10 cellular contexts compared by ENCODE assay signal in the genomic region with DNA sequence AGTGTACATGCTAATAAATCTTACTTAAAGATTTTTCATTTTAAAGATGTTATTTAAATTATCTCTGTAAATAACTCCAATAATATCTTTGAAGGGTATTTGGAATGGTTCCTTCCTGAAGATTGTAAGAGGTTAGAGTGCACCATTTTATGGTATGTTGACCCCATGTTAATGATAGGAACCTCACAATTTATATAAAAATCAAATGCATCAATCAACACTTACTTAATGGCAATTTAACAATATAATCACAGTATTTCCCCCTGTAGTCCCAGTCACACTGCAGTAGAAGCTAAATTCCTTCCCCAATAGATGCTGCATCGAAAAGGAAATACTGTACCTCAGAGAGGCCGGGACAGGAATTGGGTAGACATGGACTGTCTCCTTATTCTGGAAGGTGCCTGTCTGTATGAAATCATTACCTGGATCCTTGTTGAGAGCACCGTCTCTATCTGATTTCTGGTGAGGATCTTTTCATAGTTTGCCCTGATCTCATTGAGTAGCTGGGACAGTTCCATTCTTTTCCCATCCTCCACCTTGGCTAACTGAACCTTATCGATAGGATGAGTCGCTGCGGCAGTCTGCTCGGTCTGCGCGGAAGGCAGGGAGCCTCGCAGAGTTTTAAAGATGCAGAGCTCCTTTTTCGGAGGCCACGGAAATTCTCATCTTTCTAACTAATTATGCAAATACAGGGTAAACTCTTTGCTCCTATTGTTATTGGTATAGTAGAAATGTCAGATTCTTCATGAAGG. TPM values are rescaled to one million over a fixed set of nuclear protein-coding genes. Genes with fewer than 3 reads are reported as not detected.
DNase-seq lines count a peak whose midpoint lies in the region; ATAC-seq and TF ChIP-seq lines count a peak whose summit lies in the region.
"Had no signal": no experiment of that assay in that cellular context is flagged by ENCODE, and none has a peak within 500 bp of the region (broad histone marks: within the 10 kb centered on the region; RNA-seq: fewer than 3 reads in every experiment).

A gene (minus strand): TSS at position 596 of the 752 bp plus-strand sequence. CDS start 78 bp downstream, at position 518.

- H3K9ac ChIP-seq in duodenal mucosa (ENCODE audit: low read depth in 1 of 2, low read length in 2 of 2) (peak within 1 kb of the TSS in 1 of 2 donors; percentile 53), mucosa of stomach (ENCODE audit: low read length) (peak within 1 kb of the TSS; percentile 45)

- no peak for TF ChIP-seq POLR2A in uterus (IDR thresholded peaks at IDR 0.05)

- ATAC-seq in heart right ventricle (no peak), left cardiac atrium (no peak)

- H3K9me3 Mint-ChIP-seq in activated T-helper 2 cell treated with anti-CD3 and anti-CD28 coated beads, Interferon-gamma antibody, Interleukin-2, Interleukin-4, amounts not matched to agents 10 μg/mL and 5 μg/mL and 100 μg/mL, durations not matched to agents 14 hours and 24 hours and 36 hours: no peaks in the 10 kb centered on the region

- H3K36me3 Mint-ChIP-seq in activated T-helper 2 cell treated with anti-CD3 and anti-CD28 coated beads, Interferon-gamma antibody, Interleukin-2, Interleukin-4, amounts not matched to agents 10 μg/mL and 5 μg/mL and 100 μg/mL, durations not matched to agents 14 hours and 24 hours and 36 hours (ENCODE audit: low read depth): no peaks in the 10 kb centered on the region

- peaks cover 32% of the 10 kb centered on the region for H3K27me3 Mint-ChIP-seq in activated T-helper 2 cell treated with anti-CD3 and anti-CD28 coated beads, Interferon-gamma antibody, Interleukin-2, Interleukin-4, amounts not matched to agents 10 μg/mL and 5 μg/mL and 100 μg/mL, durations not matched to agents 14 hours and 24 hours and 36 hours (ENCODE audit: low read depth)

- H3K9me3 ChIP-seq in heart right ventricle (peaks cover 0 to 3% (median 0%) of the 10 kb centered on the region in 11 donors), duodenal mucosa (ENCODE audit: control insufficient read depth in 1 of 2, low read length in 2 of 2) (no peaks in the 10 kb centered on the region), mucosa of stomach (ENCODE audit: control insufficient read depth, low read length) (no peaks in the 10 kb centered on the region), uterus (no peaks in the 10 kb centered on the region)

- 7 to 10% methylated on average over 12 of the region's 12 CpGs for WGBS in heart right ventricle, 2 donors

- intact Hi-C loops in heart right ventricle (cut with DNase I) (no loop called here), left cardiac atrium (cut with DNase I) (no loop called here), uterus (cut with DNase I; ENCODE audit: low total_unique reads) (no loop called here)
- intact Hi-C loops in activated T-helper 2 cell treated with anti-CD3 and anti-CD28 coated beads, Interferon-gamma antibody, Interleukin-2, Interleukin-4, amounts not matched to agents 10 μg/mL and 5 μg/mL and 100 μg/mL, durations not matched to agents 14 hours and 24 hours and 36 hours (cut with micrococcal nuclease): no loop called here

- TF ChIP-seq CTCF in heart right ventricle (IDR thresholded peaks at IDR 0.05): no peak
- TF ChIP-seq CTCF in uterus (IDR thresholded peaks at IDR 0.05): no peak

- H3K4me3 ChIP-seq in heart right ventricle: peak within 1 kb of the TSS in 6 of 10 donors; percentile 6 to 27 (median 24)
- peak within 1 kb of the TSS; percentile 51 to 56 for H3K4me3 ChIP-seq in duodenal mucosa (ENCODE audit: low read depth in 1 of 2, low read length in 2 of 2)
- no peak within 1 kb of the TSS for H3K4me3 ChIP-seq in mucosa of stomach (ENCODE audit: low read length)
- H3K4me3 ChIP-seq in uterus: peak within 1 kb of the TSS; percentile 1 to 13

- DNase-seq in heart right ventricle: no peak
- DNase-seq in left cardiac atrium: no peak
- no peak for DNase-seq in uterus
- no peak for DNase-seq in T-helper 9 cell
- no peak for DNase-seq in NCI-H2227 (lab: John Stamatoyannopoulos, UW; ENCODE audit: unreplicated experiment)
- DNase-seq in activated T-helper 2 cell treated with anti-CD3 and anti-CD28 coated beads, Interferon-gamma antibody, Interleukin-2, Interleukin-4, amounts not matched to agents 10 μg/mL and 5 μg/mL and 100 μg/mL, durations not matched to agents 14 hours and 24 hours and 36 hours (ENCODE audit: low spot score): no peak
- DNase-seq: NCI-H1436, SIG-M5 had no signal

- no peaks in the 10 kb centered on the region for H3K36me3 ChIP-seq in heart right ventricle
- H3K36me3 ChIP-seq in duodenal mucosa (ENCODE audit: control insufficient read depth in 1 of 2, insufficient read depth in 2 of 2, low read length in 2 of 2): no peaks in the 10 kb centered on the region
- no peaks in the 10 kb centered on the region for H3K36me3 ChIP-seq in mucosa of stomach (ENCODE audit: control insufficient read depth, insufficient read depth, low read length)
- H3K36me3 ChIP-seq in uterus: no peaks in the 10 kb centered on the region

- no peak within 1 kb of the TSS for H3K27ac Mint-ChIP-seq in activated T-helper 2 cell treated with anti-CD3 and anti-CD28 coated beads, Interferon-gamma antibody, Interleukin-2, Interleukin-4, amounts not matched to agents 10 μg/mL and 5 μg/mL and 100 μg/mL, durations not matched to agents 14 hours and 24 hours and 36 hours

- peaks cover 0 to 70% (median 27%) of the 10 kb centered on the region in 7 donors for H3K27me3 ChIP-seq in heart right ventricle
- peaks cover 0 to 5% of the 10 kb centered on the region in 2 donors for H3K27me3 ChIP-seq in duodenal mucosa (ENCODE audit: control insufficient read depth in 1 of 2, insufficient read depth in 2 of 2, low read length in 2 of 2)
- H3K27me3 ChIP-seq in mucosa of stomach (ENCODE audit: control insufficient read depth, insufficient read depth, low read length): peaks cover 32% of the 10 kb centered on the region
- no peaks in the 10 kb centered on the region for H3K27me3 ChIP-seq in uterus

- H3K4me1 Mint-ChIP-seq in activated T-helper 2 cell treated with anti-CD3 and anti-CD28 coated beads, Interferon-gamma antibody, Interleukin-2, Interleukin-4, amounts not matched to agents 10 μg/mL and 5 μg/mL and 100 μg/mL, durations not matched to agents 14 hours and 24 hours and 36 hours (ENCODE audit: low read depth): peaks cover 9% of the 10 kb centered on the region

- H3K27ac ChIP-seq in heart right ventricle: no peak within 1 kb of the TSS
- no peak within 1 kb of the TSS for H3K27ac ChIP-seq in duodenal mucosa (ENCODE audit: low read depth, low read length)
- H3K27ac ChIP-seq in uterus: peak within 1 kb of the TSS in 1 of 2 donors; percentile 11

- H3K4me1 ChIP-seq in heart right ventricle: peaks cover 0 to 4% (median 0%) of the 10 kb centered on the region in 9 donors
- peaks cover 12 to 16% of the 10 kb centered on the region in 2 donors for H3K4me1 ChIP-seq in duodenal mucosa (ENCODE audit: control insufficient read depth in 1 of 2, insufficient read depth in 2 of 2, low read length in 2 of 2)
- no peaks in the 10 kb centered on the region for H3K4me1 ChIP-seq in mucosa of stomach (ENCODE audit: control insufficient read depth, insufficient read depth, low read length)
- no peaks in the 10 kb centered on the region for H3K4me1 ChIP-seq in uterus

- no peak within 1 kb of the TSS for H3K4me3 Mint-ChIP-seq in activated T-helper 2 cell treated with anti-CD3 and anti-CD28 coated beads, Interferon-gamma antibody, Interleukin-2, Interleukin-4, amounts not matched to agents 10 μg/mL and 5 μg/mL and 100 μg/mL, durations not matched to agents 14 hours and 24 hours and 36 hours (ENCODE audit: low read depth)

RNA-seq across cellular contexts. Expression of the gene that starts here (rescaled TPM):
- total RNA-seq in heart right ventricle: under 1 TPM in 3 of 10 donors, not detected in 7; 0.12 to 0.57 (median 0.21) TPM
- polyA plus RNA-seq in heart right ventricle: under 1 TPM; 0.07 to 0.22 TPM
- 1 to 10 TPM in 1 of 2 donors, not detected in 1; 1.3 TPM for total RNA-seq in left cardiac atrium
- total RNA-seq in uterus: 1 to 10 TPM in 3 of 4 donors, not detected in 1; 1.6 to 4.2 (median 2.6) TPM
- total RNA-seq in activated T-helper 2 cell treated with anti-CD3 and anti-CD28 coated beads, Interferon-gamma antibody, Interleukin-2, Interleukin-4, amounts not matched to agents 10 μg/mL and 5 μg/mL and 100 μg/mL, durations not matched to agents 14 hours and 24 hours and 36 hours: 0.43 TPM in 1 of 2 replicates, not detected in the other
